Comparison of ENCODE assay signal across 29 cellular contexts in genomic region chr4:127284236-127284635, GRCh38.
"Had no signal": no experiment of that assay in that cellular context is flagged by ENCODE, and none has a peak within 500 bp of the region (broad histone marks: within the 10 kb centered on the region; RNA-seq: fewer than 3 reads in every experiment).

No MANE protein-coding gene starts in this region.

- H3K9me3 ChIP-seq: adrenal gland, ascending aorta, neutrophil had no signal

- H3K27me3 ChIP-seq: adrenal gland, ascending aorta, cardiac muscle cell, neutrophil had no signal

- H3K27ac Mint-ChIP-seq: activated CD4-positive, alpha-beta T cell treated with anti-CD3 and anti-CD28 coated beads for 36 hours; activated CD8-positive, alpha-beta memory T cell treated with anti-CD3 and anti-CD28 coated beads, Interleukin-2, amount 10 ng/mL, durations not matched to agents 7 days and 5 days; activated CD8-positive, alpha-beta T cell treated with anti-CD3 and anti-CD28 coated beads, Interleukin-2, amount 10 ng/mL, durations not matched to agents 7 days and 5 days; activated naive CD8-positive, alpha-beta T cell; activated T-cell treated with anti-CD3 and anti-CD28 coated beads, Interleukin-2, amount 50 U/mL, for 72 hours; effector memory CD8-positive, alpha-beta T cell; mesothelial cell of epicardium; naive B cell; nephron progenitor cell; T-helper 2 cell treated with Interferon-gamma antibody and Interleukin-4, amounts not matched to agents 5 μg/mL and 100 μg/mL, for 36 hours had no signal

- H3K36me3 ChIP-seq: adrenal gland, ascending aorta, cardiac muscle cell, neutrophil, thoracic aorta had no signal

- H3K4me1 Mint-ChIP-seq: activated CD4-positive, alpha-beta T cell treated with anti-CD3 and anti-CD28 coated beads for 36 hours; activated CD8-positive, alpha-beta memory T cell treated with anti-CD3 and anti-CD28 coated beads, Interleukin-2, amount 10 ng/mL, durations not matched to agents 7 days and 5 days; brain; naive B cell; nephron progenitor cell had no signal

- H3K27me3 Mint-ChIP-seq: activated CD4-positive, alpha-beta T cell treated with anti-CD3 and anti-CD28 coated beads for 36 hours; activated CD8-positive, alpha-beta memory T cell treated with anti-CD3 and anti-CD28 coated beads, Interleukin-2, amount 10 ng/mL, durations not matched to agents 7 days and 5 days; activated naive CD8-positive, alpha-beta T cell; brain; effector memory CD8-positive, alpha-beta T cell; naive B cell had no signal

- H3K4me3 Mint-ChIP-seq: activated CD4-positive, alpha-beta T cell treated with anti-CD3 and anti-CD28 coated beads for 36 hours; activated CD8-positive, alpha-beta memory T cell treated with anti-CD3 and anti-CD28 coated beads, Interleukin-2, amount 10 ng/mL, durations not matched to agents 7 days and 5 days; activated CD8-positive, alpha-beta T cell treated with anti-CD3 and anti-CD28 coated beads, Interleukin-2, amount 10 ng/mL, durations not matched to agents 7 days and 5 days; activated naive CD8-positive, alpha-beta T cell; activated T-cell treated with anti-CD3 and anti-CD28 coated beads, Interleukin-2, amount 50 U/mL, for 72 hours; brain; effector memory CD8-positive, alpha-beta T cell; mesothelial cell of epicardium; naive B cell; nephron progenitor cell; T-helper 2 cell treated with Interferon-gamma antibody and Interleukin-4, amounts not matched to agents 5 μg/mL and 100 μg/mL, for 36 hours had no signal

- H3K4me3 ChIP-seq: adrenal gland, ascending aorta, cardiac muscle cell, thoracic aorta had no signal

- ATAC-seq: activated CD4-positive, alpha-beta T cell treated with anti-CD3 and anti-CD28 coated beads for 36 hours; activated CD8-positive, alpha-beta memory T cell treated with anti-CD3 and anti-CD28 coated beads, Interleukin-2, amount 10 ng/mL, durations not matched to agents 7 days and 5 days; activated CD8-positive, alpha-beta T cell treated with anti-CD3 and anti-CD28 coated beads, Interleukin-2, amount 10 ng/mL, durations not matched to agents 7 days and 5 days; activated T-cell treated with anti-CD3 and anti-CD28 coated beads, Interleukin-2, amount 50 U/mL, for 72 hours; effector memory CD8-positive, alpha-beta T cell; left cardiac atrium; right cardiac atrium had no signal

- H3K36me3 Mint-ChIP-seq: activated CD8-positive, alpha-beta memory T cell treated with anti-CD3 and anti-CD28 coated beads, Interleukin-2, amount 10 ng/mL, durations not matched to agents 7 days and 5 days; activated naive CD8-positive, alpha-beta T cell; brain; mesothelial cell of epicardium; naive B cell had no signal

- H3K27ac ChIP-seq: adrenal gland, ascending aorta, cardiac muscle cell, neutrophil, thoracic aorta had no signal

- H3K9me3 Mint-ChIP-seq: nephron progenitor cell had no signal

- DNase-seq: activated CD4-positive, alpha-beta T cell treated with anti-CD3 and anti-CD28 coated beads for 36 hours; activated CD4-positive, CD25-positive, alpha-beta regulatory T cell; activated CD8-positive, alpha-beta memory T cell treated with anti-CD3 and anti-CD28 coated beads, Interleukin-2, amount 10 ng/mL, durations not matched to agents 7 days and 5 days; activated CD8-positive, alpha-beta T cell treated with anti-CD3 and anti-CD28 coated beads, Interleukin-2, amount 10 ng/mL, durations not matched to agents 7 days and 5 days; activated naive CD4-positive, alpha-beta T cell treated with Interleukin-2 at 50 U/mL for 16 hours; activated T-cell treated with anti-CD3 and anti-CD28 coated beads, Interleukin-2, amount 50 U/mL, for 72 hours; adrenal gland; cerebellar nuclear complex; cortex of kidney; effector memory CD8-positive, alpha-beta T cell; erythroblast; head of caudate nucleus; hippocampal formation; left cardiac atrium; naive B cell; nephron progenitor cell; right cardiac atrium; stimulated activated CD4-positive, alpha-beta T cell treated with anti-CD3 and anti-CD28 coated beads, Interleukin-2, amount 100 ng/mL, for 48 hours; stimulated activated naive CD4-positive, alpha-beta T cell treated with Interleukin-2 at 50 U/mL for 16 hours; T-helper 1 cell; trophoblast cell had no signal

- H3K4me1 ChIP-seq: adrenal gland, ascending aorta had no signal
